ENCODE assay signal across 8 cellular contexts in genomic region chr10:68721673-68721963, GRCh38. TPM values are rescaled to one million over a fixed set of nuclear protein-coding genes. Genes with fewer than 3 reads are reported as not detected.
A peak's percentile ranks its signal among the peaks of the same experiment; 100 is the strongest.
DNase-seq lines count a peak whose midpoint lies in the region; ATAC-seq and TF ChIP-seq lines count a peak whose summit lies in the region.

No MANE protein-coding gene starts in this region.

- H3K4me3 ChIP-seq in iPS-20b (ENCODE audit: low read length) = peak overlapping the region; percentile 73
- peak overlapping the region; percentile 65 to 95 (median 81) for H3K4me3 ChIP-seq in subcutaneous abdominal adipose tissue (ENCODE audit: low read depth in 1 of 5, low read length in 5 of 5)

- H3K27ac ChIP-seq in iPS-20b (ENCODE audit: low read length) (peak overlapping the region; percentile 98), subcutaneous abdominal adipose tissue (ENCODE audit: low read depth, low read length) (peak overlapping the region; percentile 89)

- CTCF ChIA-PET in Calu3 (lab: Charles Lee) = interaction anchor here (0.6 to 1.0 kb wide), 2 partner anchors 171 to 234 kb away, joined by 3 to 4 read pairs; partner anchors contain the start of gene DDX21

- no peaks in the 10 kb centered on the region for H3K9me3 ChIP-seq in iPS-20b (ENCODE audit: insufficient read depth, low read depth, low read length)
- no peaks in the 10 kb centered on the region for H3K9me3 ChIP-seq in subcutaneous abdominal adipose tissue (ENCODE audit: control insufficient read depth in 5 of 5, low read length in 5 of 5)

- no peaks in the 10 kb centered on the region for H3K4me1 ChIP-seq in iPS-20b (ENCODE audit: insufficient read depth, low read length)
- H3K4me1 ChIP-seq in subcutaneous abdominal adipose tissue (ENCODE audit: control insufficient read depth in 5 of 5, insufficient read depth in 5 of 5, low read length in 5 of 5) = peaks cover 0 to 13% (median 10%) of the 10 kb centered on the region in 5 donors

- H3K4me1 Mint-ChIP-seq in Calu3 (ENCODE audit: low read depth, unreplicated experiment) = peaks cover 11% of the 10 kb centered on the region
- peaks cover 23% of the 10 kb centered on the region for H3K4me1 Mint-ChIP-seq in activated naive CD8-positive, alpha-beta T cell (ENCODE audit: low read depth)

- no peak for DNase-seq in Calu3
- no peak for DNase-seq in SHP77 treated with DMSO at 0.1 percent for 48 hours (lab: John Stamatoyannopoulos, UW)

- ATAC-seq in HG02763 (IDR thresholded peaks at IDR 0.05; ENCODE audit: unreplicated experiment) (peak; percentile 12), HG03439 (IDR thresholded peaks at IDR 0.05; ENCODE audit: unreplicated experiment) (no peak), HG02970 (IDR thresholded peaks at IDR 0.05; ENCODE audit: low FRiP score, unreplicated experiment) (no peak)

- H3K9ac ChIP-seq in iPS-20b (ENCODE audit: low read depth, low read length) = peak overlapping the region; percentile 88
- H3K9ac ChIP-seq in subcutaneous abdominal adipose tissue (ENCODE audit: low read length in 5 of 5) = peak overlapping the region; percentile 43 to 99 (median 89)

- no peak for TF ChIP-seq CTCF in Calu3 (IDR thresholded peaks at IDR 0.05; ENCODE audit: unreplicated experiment)

- no peaks in the 10 kb centered on the region for H3K9me3 Mint-ChIP-seq in Calu3 (ENCODE audit: low read depth, unreplicated experiment)
- no peaks in the 10 kb centered on the region for H3K9me3 Mint-ChIP-seq in activated naive CD8-positive, alpha-beta T cell (ENCODE audit: low read depth)

- intact Hi-C loops in Calu3 (cut with micrococcal nuclease; ENCODE audit: unreplicated experiment) = loop anchor here (10.0 kb wide), 1 partner anchor 167 kb away; no protein-coding TSS in a partner anchor

- H3K4me3 Mint-ChIP-seq in Calu3 (ENCODE audit: low read depth, unreplicated experiment) = peak overlapping the region; percentile 92
- peak overlapping the region; percentile 96 for H3K4me3 Mint-ChIP-seq in activated naive CD8-positive, alpha-beta T cell

- H3K27ac Mint-ChIP-seq in Calu3 (ENCODE audit: unreplicated experiment) = peak overlapping the region; percentile 99
- H3K27ac Mint-ChIP-seq in activated naive CD8-positive, alpha-beta T cell = peak overlapping the region; percentile 84

- H3K27me3 ChIP-seq in iPS-20b (ENCODE audit: insufficient read depth, low read length) (no peaks in the 10 kb centered on the region), subcutaneous abdominal adipose tissue (ENCODE audit: control insufficient read depth in 5 of 5, insufficient read depth in 4 of 5, low read length in 5 of 5) (no peaks in the 10 kb centered on the region)

- BruUV-seq in Calu3 (replicated peaks; lab: Mats Ljungman, UMichigan) = no TSS peak

- H3K36me3 ChIP-seq in iPS-20b (ENCODE audit: insufficient read depth, low read depth, low read length) = peaks cover 40% of the 10 kb centered on the region
- peaks cover 0 to 23% (median 13%) of the 10 kb centered on the region in 5 donors for H3K36me3 ChIP-seq in subcutaneous abdominal adipose tissue (ENCODE audit: control insufficient read depth in 5 of 5, insufficient read depth in 5 of 5, low read length in 5 of 5)

- peaks cover 62% of the 10 kb centered on the region for H3K36me3 Mint-ChIP-seq in Calu3 (ENCODE audit: insufficient read depth, unreplicated experiment)
- peaks cover 5% of the 10 kb centered on the region for H3K36me3 Mint-ChIP-seq in activated naive CD8-positive, alpha-beta T cell

- no peaks in the 10 kb centered on the region for H3K27me3 Mint-ChIP-seq in Calu3 (ENCODE audit: unreplicated experiment)
- no peaks in the 10 kb centered on the region for H3K27me3 Mint-ChIP-seq in activated naive CD8-positive, alpha-beta T cell

RNA-seq across cellular contexts. Expression of gene CCAR1, which starts 0.6 kb away (rescaled TPM):
- 105 and 113 TPM in 2 replicates for total RNA-seq in Calu3 (2022)
